In genomic region chr2:28557389-28558119, GRCh38 we compare ENCODE assay signal across 2 cellular contexts.
TF ChIP-seq lines count a peak whose summit lies in the region.

No MANE protein-coding gene starts in this region.

TF ChIP-seq in HEK293, 187 proteins besides CTCF, POLR2A, EP300 and RAD21 (continued from another document):
- TF ChIP-seq ATF2 (tag by site-specific recombination; IDR thresholded peaks at IDR 0.05; ENCODE audit: low read depth), result 0 out of 2 replicates have a peak, but pooled peaks have one; percentile 15
- TF ChIP-seq GLIS1 (tag by site-specific recombination; IDR thresholded peaks at IDR 0.05), result no peak

TF ChIP-seq in K562, 482 proteins besides CTCF, POLR2A, EP300 and RAD21 (continued from another document):
- TF ChIP-seq NR0B1 (IDR thresholded peaks at IDR 0.05; ENCODE audit: partially characterized antibody), result no peak
- TF ChIP-seq SMARCE1 (IDR thresholded peaks at IDR 0.05), result peak; percentile 29; the same call in 1 of the 2 replicates
- peak; percentile 29; the same call in 1 of the 2 replicates for TF ChIP-seq CTBP1 (IDR thresholded peaks at IDR 0.05; ENCODE audit: borderline replicate concordance)
- peak; percentile 47; the same call in 1 of the 2 replicates for TF ChIP-seq MTA2 (IDR thresholded peaks at IDR 0.05; ENCODE audit: low read depth)
- peak; percentile 54 for TF ChIP-seq CBFA2T2 (conservative IDR thresholded peaks at IDR 0.05)
- no peak for TF ChIP-seq PHF21A (IDR thresholded peaks at IDR 0.05; ENCODE audit: borderline replicate concordance, low read depth)
- no peak for TF ChIP-seq GATA2 (CRISPR knock-in tag; IDR thresholded peaks at IDR 0.05)
- TF ChIP-seq FOXJ2 (tag; IDR thresholded peaks at IDR 0.05), result 0 out of 2 replicates have a peak, but pooled peaks have one; percentile 12
- no peak for TF ChIP-seq ZNF23 (CRISPR knock-in tag; IDR thresholded peaks at IDR 0.05)
- peak in 1 of 2 experiments; percentile 56; a peak in 2 of 4 replicates for TF ChIP-seq RCOR1 (IDR thresholded peaks at IDR 0.05; ENCODE audit: borderline replicate concordance in 1 of 2, low read depth in 2 of 2, low read length in 2 of 2)
- TF ChIP-seq ZNF121 (CRISPR knock-in tag; conservative IDR thresholded peaks at IDR 0.05), result no peak
- no peak for TF ChIP-seq THRB (CRISPR knock-in tag; conservative IDR thresholded peaks at IDR 0.05)
- TF ChIP-seq ATF7 (IDR thresholded peaks at IDR 0.05), result peak; percentile 76
- peak; percentile 16; the same call in 1 of the 2 replicates for TF ChIP-seq VEZF1 (CRISPR knock-in tag; IDR thresholded peaks at IDR 0.05)
- 0 out of 2 replicates have a peak, but pooled peaks have one; percentile 28 for TF ChIP-seq NCOR1 (IDR thresholded peaks at IDR 0.05)
- TF ChIP-seq BDP1 (IDR thresholded peaks at IDR 0.05; ENCODE audit: insufficient read depth, insufficient read length), result no peak
- no peak for TF ChIP-seq CEBPG (CRISPR knock-in tag; IDR thresholded peaks at IDR 0.05)
- 0 out of 4 replicates have a peak, but pooled peaks of 1 of the 2 experiments have one; percentile 6 for TF ChIP-seq CEBPG (tag; conservative IDR thresholded peaks at IDR 0.05 in 1 of 2, IDR thresholded peaks at IDR 0.05 in 1 of 2)
- TF ChIP-seq ATF4 (CRISPR knock-in tag; IDR thresholded peaks at IDR 0.05), result no peak
- peak; percentile 64 for TF ChIP-seq MAFG (tag; conservative IDR thresholded peaks at IDR 0.05)
- TF ChIP-seq ARID1B (IDR thresholded peaks at IDR 0.05), result peak; percentile 71
- peak; percentile 34; the same call in 1 of the 2 replicates for TF ChIP-seq FOXM1 (IDR thresholded peaks at IDR 0.05; ENCODE audit: low read depth)
- TF ChIP-seq FOXM1 (CRISPR knock-in tag; IDR thresholded peaks at IDR 0.05; ENCODE audit: low read depth), result no peak
- TF ChIP-seq HDAC2 (IDR thresholded peaks at IDR 0.05), result no peak
- peak; percentile 88 for TF ChIP-seq FOSL1 (tag; conservative IDR thresholded peaks at IDR 0.05)
- peak; percentile 41; the same call in 1 of the 2 replicates for TF ChIP-seq CREM (IDR thresholded peaks at IDR 0.05; ENCODE audit: low read depth)
- 0 out of 4 replicates have a peak, but pooled peaks of 1 of the 2 experiments have one; percentile 36 for TF ChIP-seq TRIM24 (IDR thresholded peaks at IDR 0.05)
- no peak for TF ChIP-seq CBX8 (IDR thresholded peaks at IDR 0.05; ENCODE audit: borderline replicate concordance, extremely low read depth, low read depth, low read length, poor library complexity, severe bottlenecking)
